Comparison of ENCODE assay signal across 1 cellular context in the genomic region with DNA sequence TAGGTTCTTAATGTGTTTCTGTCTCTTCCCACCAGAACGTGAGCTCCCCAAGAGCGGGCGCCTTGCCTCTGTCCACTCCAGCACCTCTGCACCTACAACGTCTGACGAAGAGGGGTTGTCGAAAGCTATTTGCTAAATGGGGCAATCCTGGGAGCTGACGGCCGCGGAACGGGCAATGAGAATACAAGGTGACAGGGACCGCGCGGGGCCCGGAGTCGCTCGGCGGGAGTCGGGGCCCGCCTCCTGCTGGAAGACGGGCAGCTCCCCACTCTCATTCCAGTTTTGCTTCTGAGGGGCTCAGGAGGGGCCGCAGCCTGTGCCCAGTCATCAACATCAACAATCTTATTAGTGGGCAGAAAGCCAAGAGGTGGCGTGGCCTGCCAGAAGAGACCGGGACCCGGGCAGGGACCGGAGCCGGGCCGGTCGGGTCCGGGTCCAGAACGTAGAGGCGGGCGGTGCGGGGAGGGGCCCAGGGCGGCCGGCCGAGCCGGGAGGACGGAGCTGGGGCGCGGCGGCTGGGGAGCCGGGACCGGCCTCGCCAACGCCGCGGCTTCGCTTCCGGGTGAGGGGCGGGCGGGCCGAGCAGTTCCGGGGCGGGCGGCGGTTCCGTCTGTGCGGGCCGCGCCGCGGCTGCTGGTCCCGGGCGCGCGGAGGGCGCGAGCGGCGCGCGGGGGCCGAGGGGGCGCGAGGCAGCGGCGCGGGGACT.
TF ChIP-seq lines count a peak whose summit lies in the region.

Gene MOSMO (plus strand): TSS at position 603 of the 706 bp plus-strand sequence. CDS start 191 bp downstream, outside the sequence.

TF ChIP-seq in K562, 482 proteins besides CTCF, POLR2A, EP300 and RAD21 (continued from another document):
- peak; percentile 80 for TF ChIP-seq REST (CRISPR knock-in tag; IDR thresholded peaks at IDR 0.05; ENCODE audit: low read depth)
- peak; percentile 31 to 33; a peak in 2 of 4 replicates for TF ChIP-seq NRF1 (conservative IDR thresholded peaks at IDR 0.05 in 1 of 2, IDR thresholded peaks at IDR 0.05 in 1 of 2)
- no peak for TF ChIP-seq ZNF124 (CRISPR knock-in tag; IDR thresholded peaks at IDR 0.05)
- no peak for TF ChIP-seq PTRF (tag; IDR thresholded peaks at IDR 0.05)
- 0 out of 2 replicates have a peak, but pooled peaks have one; percentile 22 for TF ChIP-seq GATAD2B (IDR thresholded peaks at IDR 0.05; ENCODE audit: borderline replicate concordance)
- no peak for TF ChIP-seq ZBTB1 (CRISPR knock-in tag; IDR thresholded peaks at IDR 0.05; ENCODE audit: borderline replicate concordance, low read depth)
- TF ChIP-seq BCOR (IDR thresholded peaks at IDR 0.05), result no peak
- no peak for TF ChIP-seq FOXP4 (CRISPR knock-in tag; IDR thresholded peaks at IDR 0.05; ENCODE audit: borderline replicate concordance)
- TF ChIP-seq HBP1 (CRISPR knock-in tag; IDR thresholded peaks at IDR 0.05), result no peak
- peak; percentile 36 for TF ChIP-seq KDM5B (IDR thresholded peaks at IDR 0.05; ENCODE audit: insufficient replicate concordance, low read depth, low read length)
- 0 out of 2 replicates have a peak, but pooled peaks have one; percentile 19 for TF ChIP-seq SUPT5H (IDR thresholded peaks at IDR 0.05)
- TF ChIP-seq NR2C2 (CRISPR knock-in tag; IDR thresholded peaks at IDR 0.05), result peak; percentile 96
- peak; percentile 100 for TF ChIP-seq NR2C2 (tag; IDR thresholded peaks at IDR 0.05)
- TF ChIP-seq UBTF (IDR thresholded peaks at IDR 0.05; ENCODE audit: borderline replicate concordance in 1 of 2, low read depth in 2 of 2, low read length in 2 of 2), result peak in 1 of 2 experiments; percentile 56; a peak in 2 of 4 replicates
- no peak for TF ChIP-seq RBM17 (IDR thresholded peaks at IDR 0.05; ENCODE audit: borderline replicate concordance, low read depth, low read length)
- TF ChIP-seq BACH1 (tag; IDR thresholded peaks at IDR 0.05), result no peak
- TF ChIP-seq MIER1 (IDR thresholded peaks at IDR 0.05; ENCODE audit: low read depth), result peak; percentile 83
- TF ChIP-seq ZNF263 (CRISPR knock-in tag; IDR thresholded peaks at IDR 0.05; ENCODE audit: borderline replicate concordance), result peak; percentile 22; the same call in 1 of the 2 replicates
- TF ChIP-seq ZNF347 (CRISPR knock-in tag; IDR thresholded peaks at IDR 0.05; ENCODE audit: low read depth), result no peak
- no peak for TF ChIP-seq CSDE1 (IDR thresholded peaks at IDR 0.05)
- TF ChIP-seq BRCA1 (IDR thresholded peaks at IDR 0.05), result no peak
- TF ChIP-seq BRCA1 (CRISPR knock-in tag; IDR thresholded peaks at IDR 0.05), result no peak
- TF ChIP-seq BRF1 (IDR thresholded peaks at IDR 0.05; ENCODE audit: borderline replicate concordance, extremely low read depth, insufficient read length), result no peak
- no peak for TF ChIP-seq ETV5 (CRISPR knock-in tag; IDR thresholded peaks at IDR 0.05; ENCODE audit: low read depth)
- peak; percentile 24 for TF ChIP-seq HMGN3 (IDR thresholded peaks at IDR 0.05; ENCODE audit: borderline replicate concordance, extremely low read depth, insufficient read length, low read depth, low read length)
- peak; percentile 75 for TF ChIP-seq NR2C1 (IDR thresholded peaks at IDR 0.05)
- TF ChIP-seq NR2C1 (tag; IDR thresholded peaks at IDR 0.05), result peak; percentile 49
- TF ChIP-seq RBM22 (IDR thresholded peaks at IDR 0.05; ENCODE audit: low read depth, low read length, poor library complexity, severe bottlenecking), result no peak
- TF ChIP-seq PHB2 (IDR thresholded peaks at IDR 0.05; ENCODE audit: low read depth), result no peak
- peak; percentile 86 for TF ChIP-seq CXXC5 (CRISPR knock-in tag; IDR thresholded peaks at IDR 0.05)
- peak; percentile 40 for TF ChIP-seq PHF20 (IDR thresholded peaks at IDR 0.05; ENCODE audit: partially characterized antibody)
- peak; percentile 70; the same call in 1 of the 2 replicates for TF ChIP-seq RB1 (IDR thresholded peaks at IDR 0.05; ENCODE audit: low read depth)
- 0 out of 2 replicates have a peak, but pooled peaks have one; percentile 16 for TF ChIP-seq FOSL1 (tag; conservative IDR thresholded peaks at IDR 0.05)
- TF ChIP-seq, protein P1, sequence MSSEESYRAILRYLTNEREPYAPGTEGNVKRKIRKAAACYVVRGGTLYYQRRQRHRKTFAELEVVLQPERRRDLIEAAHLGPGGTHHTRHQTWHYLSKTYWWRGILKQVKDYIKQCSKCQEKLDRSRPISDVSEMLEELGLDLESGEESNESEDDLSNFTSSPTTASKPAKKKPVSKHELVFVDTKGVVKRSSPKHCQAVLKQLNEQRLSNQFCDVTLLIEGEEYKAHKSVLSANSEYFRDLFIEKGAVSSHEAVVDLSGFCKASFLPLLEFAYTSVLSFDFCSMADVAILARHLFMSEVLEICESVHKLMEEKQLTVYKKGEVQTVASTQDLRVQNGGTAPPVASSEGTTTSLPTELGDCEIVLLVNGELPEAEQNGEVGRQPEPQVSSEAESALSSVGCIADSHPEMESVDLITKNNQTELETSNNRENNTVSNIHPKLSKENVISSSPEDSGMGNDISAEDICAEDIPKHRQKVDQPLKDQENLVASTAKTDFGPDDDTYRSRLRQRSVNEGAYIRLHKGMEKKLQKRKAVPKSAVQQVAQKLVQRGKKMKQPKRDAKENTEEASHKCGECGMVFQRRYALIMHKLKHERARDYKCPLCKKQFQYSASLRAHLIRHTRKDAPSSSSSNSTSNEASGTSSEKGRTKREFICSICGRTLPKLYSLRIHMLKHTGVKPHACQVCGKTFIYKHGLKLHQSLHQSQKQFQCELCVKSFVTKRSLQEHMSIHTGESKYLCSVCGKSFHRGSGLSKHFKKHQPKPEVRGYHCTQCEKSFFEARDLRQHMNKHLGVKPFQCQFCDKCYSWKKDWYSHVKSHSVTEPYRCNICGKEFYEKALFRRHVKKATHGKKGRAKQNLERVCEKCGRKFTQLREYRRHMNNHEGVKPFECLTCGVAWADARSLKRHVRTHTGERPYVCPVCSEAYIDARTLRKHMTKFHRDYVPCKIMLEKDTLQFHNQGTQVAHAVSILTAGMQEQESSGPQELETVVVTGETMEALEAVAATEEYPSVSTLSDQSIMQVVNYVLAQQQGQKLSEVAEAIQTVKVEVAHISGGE (CRISPR knock-in tag; IDR thresholded peaks at IDR 0.05), result peak; percentile 32 to 91 (median 59); a peak in 4 of 6 replicates
- TF ChIP-seq ZBED1 (IDR thresholded peaks at IDR 0.05), result no peak
- no peak for TF ChIP-seq SETDB1 (IDR thresholded peaks at IDR 0.05; ENCODE audit: low read length)
- no peak for TF ChIP-seq NR1H2 (CRISPR knock-in tag; IDR thresholded peaks at IDR 0.05)
- TF ChIP-seq MEIS2 (IDR thresholded peaks at IDR 0.05; ENCODE audit: partially characterized antibody), result no peak
- TF ChIP-seq MLLT1 (IDR thresholded peaks at IDR 0.05), result no peak
- peak; percentile 51; the same call in 1 of the 2 replicates for TF ChIP-seq ELF1 (tag; IDR thresholded peaks at IDR 0.05)
- TF ChIP-seq RBFOX2 (IDR thresholded peaks at IDR 0.05; ENCODE audit: low read depth, low read length), result peak; percentile 76
